In genomic region chr5:50881407-50881806, GRCh38 we compare ENCODE assay signal across 36 cellular contexts.
"Had no signal": no experiment of that assay in that cellular context is flagged by ENCODE, and none has a peak within 500 bp of the region (broad histone marks: within the 10 kb centered on the region; RNA-seq: fewer than 3 reads in every experiment).

No MANE protein-coding gene starts in this region.

- H3K36me3 ChIP-seq: adrenal gland, brain microvascular endothelial cell, breast epithelium had no signal

- FAIRE-seq: astrocyte, TTC549 had no signal

- DNase-seq: activated B cell treated with CpG ODN at 0.5 μM for 24 hours; activated CD4-positive, alpha-beta memory T cell treated with anti-CD3 and anti-CD28 coated beads for 36 hours; activated CD4-positive, alpha-beta T cell treated with anti-CD3 and anti-CD28 coated beads for 4 hours; activated CD4-positive, alpha-beta T cell treated with anti-CD3 and anti-CD28 coated beads, Interleukin-2, amount 10 ng/mL, durations not matched to agents 24 days and 14 days; activated CD4-positive, alpha-beta T cell treated with anti-CD3 and anti-CD28 coated beads, Interleukin-2, amount 50 U/mL, for 1 hour; activated CD4-positive, alpha-beta T cell treated with anti-CD3 and anti-CD28 coated beads, Interleukin-2, amount 50 U/mL, for 4 hours; activated CD4-positive, CD25-positive, alpha-beta regulatory T cell treated with anti-CD3 and anti-CD28 coated beads, Interleukin-2, amount 50 U/mL, for 72 hours; activated CD8-positive, alpha-beta memory T cell treated with anti-CD3 and anti-CD28 coated beads, Interleukin-2, amount 50 U/mL, for 4 hours; activated CD8-positive, alpha-beta T cell treated with anti-CD3 and anti-CD28 coated beads, Interleukin-2, amount 10 ng/mL, durations not matched to agents 7 days and 5 days; activated effector memory CD4-positive, alpha-beta T cell treated with anti-CD3 and anti-CD28 coated beads, Interleukin-2, amount 50 U/mL, for 16 hours; activated gamma-delta T cell treated with Interleukin-2 at 50 U/mL for 16 hours; activated naive CD4-positive, alpha-beta T cell; activated naive CD4-positive, alpha-beta T cell treated with anti-CD3 and anti-CD28 coated beads for 36 hours; activated naive CD4-positive, alpha-beta T cell treated with anti-CD3 and anti-CD28 coated beads, Interleukin-2, amount 50 U/mL, for 16 hours; activated naive CD8-positive, alpha-beta T cell treated with anti-CD3 and anti-CD28 coated beads for 36 hours; activated T-cell treated with anti-CD3 and anti-CD28 coated beads for 4 hours; activated T-cell treated with anti-CD3 and anti-CD28 coated beads, Interleukin-2, amount 50 U/mL, for 1 hour; activated T-cell treated with anti-CD3 and anti-CD28 coated beads, Interleukin-2, amount 50 U/mL, for 4 hours; activated T-cell treated with anti-CD3 and anti-CD28 coated beads, Interleukin-2, amount 50 U/mL, for 72 hours; adrenal gland; amniotic stem cell; aorta; body of pancreas; brain microvascular endothelial cell; central memory CD4-positive, alpha-beta T cell; T-helper 1 cell; T-helper 2 cell; T-helper 9 cell had no signal

- H3K27me3 ChIP-seq: adrenal gland, body of pancreas, brain microvascular endothelial cell, breast epithelium had no signal

- H3K36me3 Mint-ChIP-seq: activated CD4-positive, alpha-beta memory T cell treated with anti-CD3 and anti-CD28 coated beads for 36 hours; activated naive CD4-positive, alpha-beta T cell treated with anti-CD3 and anti-CD28 coated beads, Interleukin-2, amount 50 U/mL, for 72 hours; activated naive CD8-positive, alpha-beta T cell treated with anti-CD3 and anti-CD28 coated beads for 36 hours had no signal

- H3K9me3 Mint-ChIP-seq: activated B cell treated with CpG ODN at 0.5 μM for 24 hours; activated CD4-positive, alpha-beta memory T cell treated with anti-CD3 and anti-CD28 coated beads for 36 hours; activated CD4-positive, alpha-beta T cell treated with anti-CD3 and anti-CD28 coated beads, Interleukin-2, amount 10 ng/mL, durations not matched to agents 24 days and 14 days; activated naive CD4-positive, alpha-beta T cell treated with anti-CD3 and anti-CD28 coated beads for 36 hours; activated naive CD4-positive, alpha-beta T cell treated with anti-CD3 and anti-CD28 coated beads, Interleukin-2, amount 50 U/mL, for 72 hours; activated naive CD8-positive, alpha-beta T cell treated with anti-CD3 and anti-CD28 coated beads for 36 hours; activated T-cell treated with anti-CD3 and anti-CD28 coated beads, Interleukin-2, amount 50 U/mL, for 4 hours; activated T-cell treated with anti-CD3 and anti-CD28 coated beads, Interleukin-2, amount 50 U/mL, for 72 hours; activated T-helper 1 cell treated with anti-CD3 and anti-CD28 coated beads, Interleukin-12 subunit alpha, Interleukin-12 subunit beta, Interleukin-2, Interleukin-4 antibody, amounts not matched to agents 30 ng/mL and 10 ng/mL and 1 ng/mL, durations not matched to agents 14 hours and 24 hours and 36 hours; activated T-helper 17 cell treated with anti-CD3 and anti-CD28 coated beads, Interleukin-2, amount 50 U/mL, for 72 hours; T-helper 1 cell treated with Interleukin-12 subunit alpha and Interleukin-12 subunit beta and Interleukin-4 antibody, amounts not matched to agents 30 μg/mL and 1 μg/mL, for 36 hours; T-helper 2 cell treated with Interferon-gamma antibody and Interleukin-4, amounts not matched to agents 5 μg/mL and 100 μg/mL, for 36 hours had no signal

- H3K9me3 ChIP-seq: adrenal gland, body of pancreas, breast epithelium had no signal

- H3K27ac ChIP-seq: adrenal gland, body of pancreas, brain microvascular endothelial cell, breast epithelium had no signal

- H3K4me1 ChIP-seq: adrenal gland, body of pancreas, breast epithelium had no signal

- H3K4me3 Mint-ChIP-seq: activated B cell treated with CpG ODN at 0.5 μM for 24 hours; activated CD4-positive, alpha-beta memory T cell treated with anti-CD3 and anti-CD28 coated beads for 36 hours; activated CD4-positive, alpha-beta T cell treated with anti-CD3 and anti-CD28 coated beads, Interleukin-2, amount 10 ng/mL, durations not matched to agents 24 days and 14 days; activated CD8-positive, alpha-beta T cell treated with anti-CD3 and anti-CD28 coated beads, Interleukin-2, amount 10 ng/mL, durations not matched to agents 7 days and 5 days; activated naive CD4-positive, alpha-beta T cell treated with anti-CD3 and anti-CD28 coated beads for 36 hours; activated naive CD8-positive, alpha-beta T cell treated with anti-CD3 and anti-CD28 coated beads for 36 hours; activated T-cell treated with anti-CD3 and anti-CD28 coated beads, Interleukin-2, amount 50 U/mL, for 4 hours; activated T-cell treated with anti-CD3 and anti-CD28 coated beads, Interleukin-2, amount 50 U/mL, for 72 hours; activated T-helper 1 cell treated with anti-CD3 and anti-CD28 coated beads, Interleukin-12 subunit alpha, Interleukin-12 subunit beta, Interleukin-2, Interleukin-4 antibody, amounts not matched to agents 30 ng/mL and 10 ng/mL and 1 ng/mL, durations not matched to agents 14 hours and 24 hours and 36 hours; activated T-helper 17 cell treated with anti-CD3 and anti-CD28 coated beads, Interleukin-2, amount 50 U/mL, for 72 hours; T-helper 1 cell treated with Interleukin-12 subunit alpha and Interleukin-12 subunit beta and Interleukin-4 antibody, amounts not matched to agents 30 μg/mL and 1 μg/mL, for 36 hours; T-helper 2 cell treated with Interferon-gamma antibody and Interleukin-4, amounts not matched to agents 5 μg/mL and 100 μg/mL, for 36 hours had no signal

- ATAC-seq: activated CD8-positive, alpha-beta T cell treated with anti-CD3 and anti-CD28 coated beads, Interleukin-2, amount 10 ng/mL, durations not matched to agents 7 days and 5 days; activated T-cell treated with anti-CD3 and anti-CD28 coated beads, Interleukin-2, amount 50 U/mL, for 4 hours; activated T-helper 17 cell treated with anti-CD3 and anti-CD28 coated beads, Interleukin-2, amount 50 U/mL, for 72 hours; body of pancreas had no signal

- H3K4me1 Mint-ChIP-seq: activated B cell treated with CpG ODN at 0.5 μM for 24 hours; activated CD4-positive, alpha-beta T cell treated with anti-CD3 and anti-CD28 coated beads, Interleukin-2, amount 10 ng/mL, durations not matched to agents 24 days and 14 days; activated naive CD8-positive, alpha-beta T cell treated with anti-CD3 and anti-CD28 coated beads for 36 hours; activated T-helper 17 cell treated with anti-CD3 and anti-CD28 coated beads, Interleukin-2, amount 50 U/mL, for 72 hours had no signal

- H3K4me3 ChIP-seq: adrenal gland, body of pancreas, breast epithelium had no signal

- H3K27ac Mint-ChIP-seq: activated B cell treated with CpG ODN at 0.5 μM for 24 hours; activated CD4-positive, alpha-beta memory T cell treated with anti-CD3 and anti-CD28 coated beads for 36 hours; activated CD4-positive, alpha-beta T cell treated with anti-CD3 and anti-CD28 coated beads, Interleukin-2, amount 10 ng/mL, durations not matched to agents 24 days and 14 days; activated CD8-positive, alpha-beta T cell treated with anti-CD3 and anti-CD28 coated beads, Interleukin-2, amount 10 ng/mL, durations not matched to agents 7 days and 5 days; activated naive CD4-positive, alpha-beta T cell treated with anti-CD3 and anti-CD28 coated beads for 36 hours; activated naive CD4-positive, alpha-beta T cell treated with anti-CD3 and anti-CD28 coated beads, Interleukin-2, amount 50 U/mL, for 72 hours; activated naive CD8-positive, alpha-beta T cell treated with anti-CD3 and anti-CD28 coated beads for 36 hours; activated T-cell treated with anti-CD3 and anti-CD28 coated beads, Interleukin-2, amount 50 U/mL, for 72 hours; activated T-helper 1 cell treated with anti-CD3 and anti-CD28 coated beads, Interleukin-12 subunit alpha, Interleukin-12 subunit beta, Interleukin-2, Interleukin-4 antibody, amounts not matched to agents 30 ng/mL and 10 ng/mL and 1 ng/mL, durations not matched to agents 14 hours and 24 hours and 36 hours; activated T-helper 17 cell treated with anti-CD3 and anti-CD28 coated beads, Interleukin-2, amount 50 U/mL, for 72 hours; T-helper 1 cell treated with Interleukin-12 subunit alpha and Interleukin-12 subunit beta and Interleukin-4 antibody, amounts not matched to agents 30 μg/mL and 1 μg/mL, for 36 hours; T-helper 2 cell treated with Interferon-gamma antibody and Interleukin-4, amounts not matched to agents 5 μg/mL and 100 μg/mL, for 36 hours had no signal

- H3K27me3 Mint-ChIP-seq: activated CD4-positive, alpha-beta T cell treated with anti-CD3 and anti-CD28 coated beads, Interleukin-2, amount 10 ng/mL, durations not matched to agents 24 days and 14 days had no signal
